Comparison of ENCODE assay signal across 1 cellular context in the genomic region with DNA sequence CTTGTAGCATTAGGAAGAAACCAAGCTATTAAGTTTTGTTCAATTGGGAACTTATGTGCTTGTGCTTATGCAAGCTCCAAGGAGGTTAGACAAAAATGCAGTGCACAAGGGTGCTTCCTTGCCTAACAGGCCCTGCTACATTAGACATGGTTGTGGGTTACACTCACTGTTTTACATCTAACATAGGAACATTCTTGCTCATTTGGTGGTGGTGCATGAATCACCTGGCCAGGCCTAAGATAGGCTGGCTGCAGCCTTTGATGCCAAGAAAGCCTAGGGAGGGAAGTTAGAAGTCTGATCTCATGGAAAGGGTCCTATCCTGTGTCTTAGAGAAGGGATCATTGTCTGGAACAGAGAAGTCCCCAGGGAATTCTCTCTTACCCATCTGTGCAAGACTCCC.
TF ChIP-seq lines count a peak whose summit lies in the region.

No MANE protein-coding gene starts in this region.

TF ChIP-seq in H1, 55 proteins besides CTCF, POLR2A, EP300 and RAD21:
- no peak for TF ChIP-seq FOSL1 (IDR thresholded peaks at IDR 0.05; ENCODE audit: insufficient read depth, low read depth, low read length)
- TF ChIP-seq CHD2 (IDR thresholded peaks at IDR 0.05; ENCODE audit: low read length), result no peak
- TF ChIP-seq, protein P1, sequence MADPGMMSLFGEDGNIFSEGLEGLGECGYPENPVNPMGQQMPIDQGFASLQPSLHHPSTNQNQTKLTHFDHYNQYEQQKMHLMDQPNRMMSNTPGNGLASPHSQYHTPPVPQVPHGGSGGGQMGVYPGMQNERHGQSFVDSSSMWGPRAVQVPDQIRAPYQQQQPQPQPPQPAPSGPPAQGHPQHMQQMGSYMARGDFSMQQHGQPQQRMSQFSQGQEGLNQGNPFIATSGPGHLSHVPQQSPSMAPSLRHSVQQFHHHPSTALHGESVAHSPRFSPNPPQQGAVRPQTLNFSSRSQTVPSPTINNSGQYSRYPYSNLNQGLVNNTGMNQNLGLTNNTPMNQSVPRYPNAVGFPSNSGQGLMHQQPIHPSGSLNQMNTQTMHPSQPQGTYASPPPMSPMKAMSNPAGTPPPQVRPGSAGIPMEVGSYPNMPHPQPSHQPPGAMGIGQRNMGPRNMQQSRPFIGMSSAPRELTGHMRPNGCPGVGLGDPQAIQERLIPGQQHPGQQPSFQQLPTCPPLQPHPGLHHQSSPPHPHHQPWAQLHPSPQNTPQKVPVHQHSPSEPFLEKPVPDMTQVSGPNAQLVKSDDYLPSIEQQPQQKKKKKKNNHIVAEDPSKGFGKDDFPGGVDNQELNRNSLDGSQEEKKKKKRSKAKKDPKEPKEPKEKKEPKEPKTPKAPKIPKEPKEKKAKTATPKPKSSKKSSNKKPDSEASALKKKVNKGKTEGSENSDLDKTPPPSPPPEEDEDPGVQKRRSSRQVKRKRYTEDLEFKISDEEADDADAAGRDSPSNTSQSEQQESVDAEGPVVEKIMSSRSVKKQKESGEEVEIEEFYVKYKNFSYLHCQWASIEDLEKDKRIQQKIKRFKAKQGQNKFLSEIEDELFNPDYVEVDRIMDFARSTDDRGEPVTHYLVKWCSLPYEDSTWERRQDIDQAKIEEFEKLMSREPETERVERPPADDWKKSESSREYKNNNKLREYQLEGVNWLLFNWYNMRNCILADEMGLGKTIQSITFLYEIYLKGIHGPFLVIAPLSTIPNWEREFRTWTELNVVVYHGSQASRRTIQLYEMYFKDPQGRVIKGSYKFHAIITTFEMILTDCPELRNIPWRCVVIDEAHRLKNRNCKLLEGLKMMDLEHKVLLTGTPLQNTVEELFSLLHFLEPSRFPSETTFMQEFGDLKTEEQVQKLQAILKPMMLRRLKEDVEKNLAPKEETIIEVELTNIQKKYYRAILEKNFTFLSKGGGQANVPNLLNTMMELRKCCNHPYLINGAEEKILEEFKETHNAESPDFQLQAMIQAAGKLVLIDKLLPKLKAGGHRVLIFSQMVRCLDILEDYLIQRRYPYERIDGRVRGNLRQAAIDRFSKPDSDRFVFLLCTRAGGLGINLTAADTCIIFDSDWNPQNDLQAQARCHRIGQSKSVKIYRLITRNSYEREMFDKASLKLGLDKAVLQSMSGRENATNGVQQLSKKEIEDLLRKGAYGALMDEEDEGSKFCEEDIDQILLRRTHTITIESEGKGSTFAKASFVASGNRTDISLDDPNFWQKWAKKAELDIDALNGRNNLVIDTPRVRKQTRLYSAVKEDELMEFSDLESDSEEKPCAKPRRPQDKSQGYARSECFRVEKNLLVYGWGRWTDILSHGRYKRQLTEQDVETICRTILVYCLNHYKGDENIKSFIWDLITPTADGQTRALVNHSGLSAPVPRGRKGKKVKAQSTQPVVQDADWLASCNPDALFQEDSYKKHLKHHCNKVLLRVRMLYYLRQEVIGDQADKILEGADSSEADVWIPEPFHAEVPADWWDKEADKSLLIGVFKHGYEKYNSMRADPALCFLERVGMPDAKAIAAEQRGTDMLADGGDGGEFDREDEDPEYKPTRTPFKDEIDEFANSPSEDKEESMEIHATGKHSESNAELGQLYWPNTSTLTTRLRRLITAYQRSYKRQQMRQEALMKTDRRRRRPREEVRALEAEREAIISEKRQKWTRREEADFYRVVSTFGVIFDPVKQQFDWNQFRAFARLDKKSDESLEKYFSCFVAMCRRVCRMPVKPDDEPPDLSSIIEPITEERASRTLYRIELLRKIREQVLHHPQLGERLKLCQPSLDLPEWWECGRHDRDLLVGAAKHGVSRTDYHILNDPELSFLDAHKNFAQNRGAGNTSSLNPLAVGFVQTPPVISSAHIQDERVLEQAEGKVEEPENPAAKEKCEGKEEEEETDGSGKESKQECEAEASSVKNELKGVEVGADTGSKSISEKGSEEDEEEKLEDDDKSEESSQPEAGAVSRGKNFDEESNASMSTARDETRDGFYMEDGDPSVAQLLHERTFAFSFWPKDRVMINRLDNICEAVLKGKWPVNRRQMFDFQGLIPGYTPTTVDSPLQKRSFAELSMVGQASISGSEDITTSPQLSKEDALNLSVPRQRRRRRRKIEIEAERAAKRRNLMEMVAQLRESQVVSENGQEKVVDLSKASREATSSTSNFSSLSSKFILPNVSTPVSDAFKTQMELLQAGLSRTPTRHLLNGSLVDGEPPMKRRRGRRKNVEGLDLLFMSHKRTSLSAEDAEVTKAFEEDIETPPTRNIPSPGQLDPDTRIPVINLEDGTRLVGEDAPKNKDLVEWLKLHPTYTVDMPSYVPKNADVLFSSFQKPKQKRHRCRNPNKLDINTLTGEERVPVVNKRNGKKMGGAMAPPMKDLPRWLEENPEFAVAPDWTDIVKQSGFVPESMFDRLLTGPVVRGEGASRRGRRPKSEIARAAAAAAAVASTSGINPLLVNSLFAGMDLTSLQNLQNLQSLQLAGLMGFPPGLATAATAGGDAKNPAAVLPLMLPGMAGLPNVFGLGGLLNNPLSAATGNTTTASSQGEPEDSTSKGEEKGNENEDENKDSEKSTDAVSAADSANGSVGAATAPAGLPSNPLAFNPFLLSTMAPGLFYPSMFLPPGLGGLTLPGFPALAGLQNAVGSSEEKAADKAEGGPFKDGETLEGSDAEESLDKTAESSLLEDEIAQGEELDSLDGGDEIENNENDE (IDR thresholded peaks at IDR 0.05; ENCODE audit: insufficient replicate concordance, low read length), result no peak
- no peak for TF ChIP-seq POLR2AphosphoS5 (IDR thresholded peaks at IDR 0.05; ENCODE audit: low read depth, low read length)
- TF ChIP-seq POU5F1 (IDR thresholded peaks at IDR 0.05; ENCODE audit: low read depth, low read length), result no peak
